Comparison of ENCODE assay signal across 11 cellular contexts in genomic region chrX:7568130-7568529, GRCh38.
"Had no signal": no experiment of that assay in that cellular context is flagged by ENCODE, and none has a peak within 500 bp of the region (broad histone marks: within the 10 kb centered on the region; RNA-seq: fewer than 3 reads in every experiment).

No MANE protein-coding gene starts in this region.

- H3K27ac Mint-ChIP-seq: GM23338, HFFc6, IgD-negative memory B cell had no signal

- H3K4me3 Mint-ChIP-seq: GM23338, HFFc6, IgD-negative memory B cell had no signal

- H3K36me3 ChIP-seq: HAP-1 had no signal

- H3K36me3 Mint-ChIP-seq: IgD-negative memory B cell had no signal

- H3K9ac ChIP-seq: KMS-11 had no signal

- H3K4me2 ChIP-seq: GM23338, KMS-11 had no signal

- H3K27ac ChIP-seq: HL-60, KMS-11 had no signal

- H3K4me3 ChIP-seq: GM23338, HAP-1 had no signal

- DNase-seq: H7, HFFc6, KBM-7 had no signal

- H3K9me3 ChIP-seq: HAP-1 had no signal

- ATAC-seq: GM23338, HCT116, HepG2 had no signal

- H3K27me3 Mint-ChIP-seq: IgD-negative memory B cell had no signal

- H3K4me1 Mint-ChIP-seq: GM23338, IgD-negative memory B cell had no signal

- FAIRE-seq: H1, HepG2 had no signal

- H3K4me1 ChIP-seq: HAP-1 had no signal

- H2AFZ ChIP-seq: GM23338 had no signal

- H3K9me3 Mint-ChIP-seq: GM23338, HFFc6 had no signal
